26 cellular contexts compared by ENCODE assay signal in the genomic region with DNA sequence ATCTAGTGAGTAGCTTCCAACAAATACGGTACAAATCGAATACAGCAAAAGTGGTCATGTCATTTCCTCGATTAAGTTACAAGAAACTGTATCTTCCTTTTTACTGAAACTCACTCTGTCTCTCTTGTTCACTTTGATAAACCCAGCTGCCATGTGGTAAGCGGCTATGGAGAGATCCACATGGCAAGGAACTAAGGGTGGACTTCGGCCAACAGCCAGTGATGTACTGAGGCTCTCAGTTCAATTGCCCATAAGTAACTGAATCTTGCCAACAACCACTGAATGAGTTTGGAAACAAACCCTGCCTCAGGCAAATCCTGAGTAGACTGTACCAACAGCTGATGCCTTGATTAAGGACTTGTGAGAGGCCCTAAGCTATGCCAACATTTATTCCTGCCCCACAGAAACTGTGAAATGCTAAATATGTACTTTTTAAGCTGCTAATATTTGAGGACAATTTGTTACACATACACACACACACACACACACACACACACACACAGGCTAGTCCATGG.
"Had no signal": no experiment of that assay in that cellular context is flagged by ENCODE, and none has a peak within 500 bp of the region (broad histone marks: within the 10 kb centered on the region; RNA-seq: fewer than 3 reads in every experiment).

No MANE protein-coding gene starts in this region.

- H3K4me1 ChIP-seq: body of pancreas had no signal

- H3K27ac ChIP-seq: body of pancreas, VCaP had no signal

- ATAC-seq: activated CD4-positive, alpha-beta T cell treated with anti-CD3 and anti-CD28 coated beads for 36 hours; activated T-cell treated with anti-CD3 and anti-CD28 coated beads, Interleukin-2, amount 50 U/mL, for 72 hours; body of pancreas; Panc1; Right ventricle myocardium inferior had no signal

- H3K4me3 ChIP-seq: body of pancreas had no signal

- DNase-seq: activated CD4-positive, alpha-beta memory T cell treated with anti-CD3 and anti-CD28 coated beads, Interleukin-2, amount 10 ng/mL, durations not matched to agents 7 days and 5 days; activated CD4-positive, alpha-beta T cell treated with anti-CD3 and anti-CD28 coated beads for 36 hours; activated CD4-positive, alpha-beta T cell treated with anti-CD3 and anti-CD28 coated beads, Interleukin-2, amount 50 U/mL, for 1 hour; activated CD4-positive, CD25-positive, alpha-beta regulatory T cell; activated CD8-positive, alpha-beta memory T cell treated with anti-CD3 and anti-CD28 coated beads, Interleukin-2, amount 50 U/mL, for 4 hours; activated gamma-delta T cell treated with Interleukin-2 at 50 U/mL for 16 hours; activated naive CD4-positive, alpha-beta T cell treated with anti-CD3 and anti-CD28 coated beads, Interleukin-2, amount 10 ng/mL, durations not matched to agents 7 days and 5 days; activated naive CD8-positive, alpha-beta T cell treated with anti-CD3 and anti-CD28 coated beads for 36 hours; activated T-cell treated with anti-CD3 and anti-CD28 coated beads, Interleukin-2, amount 50 U/mL, for 72 hours; body of pancreas; Kasumi-1; NCI-H1092; NCI-H1417; NCI-H1930; NCI-H2171; NCI-H2227 treated with DMSO at 0.1 percent for 48 hours; NCI-H510A; NCI-H526 treated with DMSO at 0.1 percent for 48 hours; NK-92 treated with Interleukin-12 subunit alpha and Interleukin-12 subunit beta, amount 100 ng/mL, for 24 hours; OCI-M1; RPMI8226; SK-N-SH; T-helper 1 cell had no signal

- H3K9me3 ChIP-seq: body of pancreas, SK-N-SH had no signal

- H3K27me3 ChIP-seq: body of pancreas had no signal
